In the genomic region with DNA sequence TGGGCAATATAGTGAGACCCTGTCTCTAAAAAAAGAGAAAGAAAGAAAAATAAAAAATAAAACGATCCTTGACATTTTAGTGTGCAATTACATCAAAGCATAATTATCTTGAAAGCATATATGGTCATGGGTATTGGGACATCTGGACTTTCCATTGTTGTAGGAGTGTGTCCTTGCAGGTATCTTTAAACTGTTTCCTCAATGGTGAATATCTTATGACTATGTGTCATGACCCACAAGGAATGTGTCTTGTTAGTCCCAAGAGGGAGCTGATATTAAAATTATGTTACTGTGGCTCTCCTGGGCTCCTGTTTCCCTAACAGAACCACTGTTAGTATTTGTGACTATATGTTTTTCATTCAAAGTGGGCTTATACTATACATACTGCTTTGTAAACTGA, we compare ENCODE assay signal across 26 cellular contexts. TPM values are rescaled to one million over a fixed set of nuclear protein-coding genes. Genes with fewer than 3 reads are reported as not detected.
"Had no signal": no experiment of that assay in that cellular context is flagged by ENCODE, and none has a peak within 500 bp of the region (broad histone marks: within the 10 kb centered on the region; RNA-seq: fewer than 3 reads in every experiment).

No MANE protein-coding gene starts in this region.

- H3K4me3 ChIP-seq: left lung, lower lobe of right lung, neural progenitor cell, ovary, right atrium auricular region, right lobe of liver, skin epidermis, suprapubic skin, thoracic aorta, tibial artery, uterus had no signal

- H3K27ac ChIP-seq: left lung, lower lobe of right lung, neural progenitor cell, neutrophil, ovary, right atrium auricular region, right lobe of liver, skin epidermis, suprapubic skin, thoracic aorta, tibial artery, uterus had no signal

- H3K4me1 ChIP-seq: left lung, lower lobe of right lung, neural progenitor cell, right atrium auricular region, right lobe of liver, suprapubic skin, tibial artery, uterus had no signal

- H3K9ac ChIP-seq: neural progenitor cell had no signal

- DNase-seq: islet precursor cell; kidney glomerular epithelial cell; left colon; left lung; lower lobe of right lung; naive B cell; natural killer cell; nephron progenitor cell; occipital lobe; ovary; right lobe of liver; stimulated activated CD4-positive, alpha-beta T cell treated with anti-CD3 and anti-CD28 coated beads, Interleukin-12 subunit alpha, Interleukin-12 subunit beta, amount 100 ng/mL, for 4 hours; stimulated activated CD4-positive, alpha-beta T cell treated with anti-CD3 and anti-CD28 coated beads, Interleukin-15, amount 100 ng/mL, for 24 hours; stimulated activated CD4-positive, alpha-beta T cell treated with anti-CD3 and anti-CD28 coated beads, Interleukin-2, amount 100 ng/mL, for 24 hours; stimulated activated CD4-positive, alpha-beta T cell treated with anti-CD3 and anti-CD28 coated beads, Interleukin-4, amount 100 ng/mL, for 1 hour; stimulated activated naive B cell treated with anti-CD40 and anti-IgM and Interleukin-4, amounts not matched to agents 10 μg/mL and 1 μg/mL and 100 μg/mL, for 72 hours; tibial artery; uterus had no signal

- H3K36me3 ChIP-seq: left lung, lower lobe of right lung, neural progenitor cell, neutrophil, ovary, right atrium auricular region, right lobe of liver, suprapubic skin, thoracic aorta, tibial artery, uterus had no signal

- H3K27me3 ChIP-seq: left lung, neural progenitor cell, ovary, right atrium auricular region, right lobe of liver, suprapubic skin, tibial artery, uterus had no signal

- H2AFZ ChIP-seq: neural progenitor cell had no signal

- H3K4me2 ChIP-seq: neural progenitor cell had no signal

- H3K9me3 ChIP-seq: left lung, lower lobe of right lung, neutrophil, ovary, right atrium auricular region, right lobe of liver, suprapubic skin, thoracic aorta, tibial artery, uterus had no signal

RNA-seq across cellular contexts. Expression of gene ENTPD3, which starts 50.9 kb away (rescaled TPM):
- total RNA-seq: natural killer cell, pulmonary artery endothelial cell, right lobe of liver had no signal
- polyA plus RNA-seq: liver had no signal
